ENCODE assay signal across 1 cellular context in genomic region chr20:17664025-17664638, GRCh38.
TF ChIP-seq lines count a peak whose summit lies in the region.

No MANE protein-coding gene starts in this region.

TF ChIP-seq in HepG2, 621 proteins besides CTCF, POLR2A, EP300 and RAD21:
- TF ChIP-seq ZNF501 (CRISPR knock-in tag; IDR thresholded peaks at IDR 0.05), result 0 out of 2 replicates have a peak, but pooled peaks have one; percentile 33
- TF ChIP-seq ZBTB4 (CRISPR knock-in tag; IDR thresholded peaks at IDR 0.05; ENCODE audit: borderline replicate concordance), result peak; percentile 28; the same call in 1 of the 2 replicates
- TF ChIP-seq DDIT3 (CRISPR knock-in tag; IDR thresholded peaks at IDR 0.05), result no peak
- peak; percentile 95 for TF ChIP-seq RBM22 (optimal IDR thresholded peaks at IDR 0.05; ENCODE audit: low read length)
- no peak for TF ChIP-seq SMAD9 (CRISPR knock-in tag; IDR thresholded peaks at IDR 0.05)
